Comparison of ENCODE assay signal across 20 cellular contexts in the genomic region with DNA sequence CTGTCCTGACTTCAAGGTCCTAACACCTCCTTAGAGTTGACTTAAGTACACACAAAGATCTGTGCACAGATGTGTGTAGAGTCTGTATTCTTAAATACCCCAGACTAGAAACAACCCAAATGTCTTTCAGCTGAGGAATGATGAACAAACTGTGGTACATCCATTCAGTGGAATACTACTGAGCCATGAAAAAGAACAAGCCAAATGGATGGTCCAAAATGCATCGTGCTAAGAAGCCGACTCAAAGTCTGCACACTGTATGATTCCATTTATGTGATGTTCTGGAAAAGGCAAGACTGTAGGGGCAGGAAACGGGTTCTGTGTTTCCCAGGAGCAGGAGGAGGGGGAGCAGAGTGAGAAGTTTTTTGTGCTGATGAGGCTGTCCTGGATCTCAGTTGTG. TPM values are rescaled to one million over a fixed set of nuclear protein-coding genes. Genes with fewer than 3 reads are reported as not detected.
A peak's percentile ranks its signal among the peaks of the same experiment; 100 is the strongest.
DNase-seq lines count a peak whose midpoint lies in the region; ATAC-seq, FAIRE-seq and TF ChIP-seq lines count a peak whose summit lies in the region.
"Had no signal": no experiment of that assay in that cellular context is flagged by ENCODE, and none has a peak within 500 bp of the region (broad histone marks: within the 10 kb centered on the region; RNA-seq: fewer than 3 reads in every experiment).

No MANE protein-coding gene starts in this region.

- H3K4me3 ChIP-seq in HCT116 (replicated peaks in 1 of 2; ENCODE audit: low read depth in 1 of 2, low read length in 2 of 2) (no peak overlapping the region), K562 (no peak overlapping the region), spleen (no peak overlapping the region), thyroid gland (replicated peaks in 1 of 3) (no peak overlapping the region)
- H3K4me3 ChIP-seq: BLaER1, HAP-1 had no signal

- POLR2A ChIA-PET in HCT116 (lab: Charles Lee) = no interaction called here
- POLR2A ChIA-PET in K562 (lab: Yijun Ruan, JAX) = no interaction called here

- peaks cover 18 to 32% of the 10 kb centered on the region in 2 experiments for H3K4me1 ChIP-seq in HCT116 (ENCODE audit: control insufficient read depth in 1 of 2, insufficient read depth in 2 of 2, low read length in 2 of 2)
- peaks cover 14 to 18% of the 10 kb centered on the region in 2 experiments for H3K4me1 ChIP-seq in K562 (replicated peaks in 1 of 2; ENCODE audit: control insufficient read depth in 2 of 2, insufficient read depth in 2 of 2, low read length in 2 of 2)
- H3K4me1 ChIP-seq in spleen = peaks cover 0 to 18% (median 3%) of the 10 kb centered on the region in 6 donors
- H3K4me1 ChIP-seq in thyroid gland = peaks cover 0 to 9% of the 10 kb centered on the region in 2 donors
- H3K4me1 ChIP-seq: HAP-1 had no signal

- H3K36me3 ChIP-seq in HCT116 (ENCODE audit: control insufficient read depth in 1 of 2, insufficient read depth in 2 of 2, low read length in 2 of 2) = no peaks in the 10 kb centered on the region
- H3K36me3 ChIP-seq in K562 (ENCODE audit: control insufficient read depth, insufficient read depth, low read length) = no peaks in the 10 kb centered on the region
- H3K36me3 ChIP-seq in spleen = no peaks in the 10 kb centered on the region
- no peaks in the 10 kb centered on the region for H3K36me3 ChIP-seq in thyroid gland
- H3K36me3 ChIP-seq: BLaER1, HAP-1 had no signal

- H2AFZ ChIP-seq in HCT116 (ENCODE audit: low read depth, low read length, poor library complexity, severe bottlenecking) = no peak overlapping the region
- no peak overlapping the region for H2AFZ ChIP-seq in K562 (ENCODE audit: low read depth, low read length)

- no peak overlapping the region for H3K4me2 ChIP-seq in HCT116 (ENCODE audit: low read length)
- no peak overlapping the region for H3K4me2 ChIP-seq in K562 (ENCODE audit: insufficient read depth, low read length)
- H3K4me2 ChIP-seq: BLaER1, KMS-11 had no signal

- TF ChIP-seq POLR2A in HCT116 (IDR thresholded peaks at IDR 0.05; ENCODE audit: borderline replicate concordance, extremely low read depth, insufficient read depth, insufficient read length) (no peak), K562 (conservative IDR thresholded peaks at IDR 0.05) (no peak), spleen (IDR thresholded peaks at IDR 0.05) (no peak), thyroid gland (IDR thresholded peaks at IDR 0.05) (no peak)

- H3K27ac ChIP-seq in HCT116 (ENCODE audit: low read depth, low read length) (no peak overlapping the region), K562 (ENCODE audit: extremely low read depth, low read depth, low read length) (no peak overlapping the region), spleen (no peak overlapping the region), thyroid gland (no peak overlapping the region)
- H3K27ac ChIP-seq: BLaER1, HL-60, KMS-11 had no signal

- RAD21 ChIA-PET in HCT116 (lab: Charles Lee; ENCODE audit: low non-redundant PET in 1 of 2, low total read pairs in 2 of 2, uncharacterized antibody in 2 of 2, unreplicated experiment in 2 of 2) = no interaction called here

- intact Hi-C loops in HCT116 (cut with micrococcal nuclease) = no loop called here
- intact Hi-C loops in K562 (cut with micrococcal nuclease) = no loop called here
- intact Hi-C loops in spleen (cut with DNase I; ENCODE audit: low total_unique reads) = no loop called here
- intact Hi-C loops in thyroid gland (cut with DNase I) = no loop called here

- H3K27me3 ChIP-seq in HCT116 (ENCODE audit: insufficient read depth, low read length) (no peaks in the 10 kb centered on the region), K562 (ENCODE audit: control insufficient read depth in 2 of 2, insufficient read depth in 2 of 2, low read length in 2 of 2) (no peaks in the 10 kb centered on the region), spleen (replicated peaks in 1 of 7) (peaks cover 0 to 4% (median 0%) of the 10 kb centered on the region in 7 donors), thyroid gland (no peaks in the 10 kb centered on the region)
- H3K27me3 ChIP-seq: BLaER1 had no signal

- H3K9me1 ChIP-seq in K562 (ENCODE audit: control insufficient read depth, insufficient read depth, low read length) = no peaks in the 10 kb centered on the region

- H4K20me1 ChIP-seq in HCT116 (ENCODE audit: insufficient read depth) = no peaks in the 10 kb centered on the region
- no peaks in the 10 kb centered on the region for H4K20me1 ChIP-seq in K562 (replicated peaks; ENCODE audit: control insufficient read depth, insufficient read depth, low read length)
- H4K20me1 ChIP-seq: BLaER1 had no signal

- H3K9me3 ChIP-seq in HCT116 (ENCODE audit: control insufficient read depth in 1 of 2, insufficient read depth in 1 of 2, low read depth in 1 of 2, low read length in 2 of 2) (peaks cover 0 to 7% of the 10 kb centered on the region in 2 experiments; a peak in 1 of 4 replicates), K562 (replicated peaks; ENCODE audit: control insufficient read depth, insufficient read depth, low read depth, low read length) (peaks cover 12% of the 10 kb centered on the region), spleen (peaks cover 0 to 15% (median 12%) of the 10 kb centered on the region in 8 donors), thyroid gland (no peaks in the 10 kb centered on the region)

- no peak for TF ChIP-seq RAD21 in HCT116 (IDR thresholded peaks at IDR 0.05; ENCODE audit: low read depth)
- TF ChIP-seq RAD21 in K562 (CRISPR knock-in tag; conservative IDR thresholded peaks at IDR 0.05 in 1 of 2, IDR thresholded peaks at IDR 0.05 in 1 of 2) = no peak

- FAIRE-seq in HTR-8/SVneo (lab: Jason Lieb, UNC) (peak; percentile 54), K562 (lab: Jason Lieb, UNC) (no peak)
- FAIRE-seq: GM19239 had no signal

- no peak for TF ChIP-seq EP300 in K562 (IDR thresholded peaks at IDR 0.05; ENCODE audit: low read length)

- no peak for TF ChIP-seq CTCF in HCT116 (IDR thresholded peaks at IDR 0.05 in 2 of 3, conservative IDR thresholded peaks at IDR 0.05 in 1 of 3; ENCODE audit: borderline replicate concordance in 1 of 3, insufficient read depth in 1 of 3, low read depth in 2 of 3, low read length in 2 of 3)
- no peak for TF ChIP-seq CTCF in K562 (IDR thresholded peaks at IDR 0.05 in 2 of 3, conservative IDR thresholded peaks at IDR 0.05 in 1 of 3; ENCODE audit: insufficient read depth in 2 of 3, low read depth in 1 of 3, low read length in 3 of 3)
- no peak for TF ChIP-seq CTCF in spleen (IDR thresholded peaks at IDR 0.05 in 8 of 11, conservative IDR thresholded peaks at IDR 0.05 in 3 of 11)
- no peak for TF ChIP-seq CTCF in thyroid gland (IDR thresholded peaks at IDR 0.05)

- ATAC-seq in HCT116 (no peak), K562 (no peak)

- CTCF ChIA-PET in HCT116 (lab: Charles Lee) = no interaction called here
- CTCF ChIA-PET in K562 (lab: Yijun Ruan, JAX; ENCODE audit: low intra/inter-chr PET ratio) = no interaction called here

- DNase-seq in HCT116 (ENCODE audit: low read depth, low spot score) (no peak), HTR-8/SVneo (ENCODE audit: insufficient read length, low spot score) (no peak), K562 (ENCODE audit: extremely low read depth in 1 of 4, low spot score in 3 of 4) (no peak), spleen (peak; percentile 2), thyroid gland (no peak), activated T-cell treated with anti-CD3 and anti-CD28 coated beads for 4 hours (no peak)
- DNase-seq in stimulated activated CD4-positive, alpha-beta T cell treated with anti-CD3 and anti-CD28 coated beads, Interleukin-4, amount 100 ng/mL, for 1 hour = no peak
- DNase-seq: Calu3; CD4-positive, alpha-beta memory T cell; DMS79 treated with DMSO at 0.1 percent for 48 hours; GF-D8; HFFc6 had no signal

- in situ Hi-C loops in K562 (cut with MboI) = no loop called here

- no peaks in the 10 kb centered on the region for H3K9me2 ChIP-seq in HCT116 (ENCODE audit: insufficient read depth)

- 9% methylated on average over 3 of the region's 3 CpGs for WGBS in K562 (ENCODE audit: insufficient coverage, low coverage, missing lambda C conversion rate)
- 73 to 99% (median 97%) methylated on average over 3 of the region's 3 CpGs for WGBS in spleen, 5 donors
- 96 to 99% methylated on average over 3 of the region's 3 CpGs for WGBS in thyroid gland, 2 donors

- H3K79me2 ChIP-seq in HCT116 (ENCODE audit: insufficient read depth, low read length) = no peaks in the 10 kb centered on the region
- no peaks in the 10 kb centered on the region for H3K79me2 ChIP-seq in K562 (ENCODE audit: control insufficient read depth, insufficient read depth, low read length)

- BruUV-seq in HCT116 (replicated peaks; lab: Mats Ljungman, UMichigan) (no TSS peak), K562 (replicated peaks; lab: Mats Ljungman, UMichigan) (no TSS peak)

- H3K9ac ChIP-seq in HCT116 (ENCODE audit: low read length) (no peak overlapping the region), K562 (ENCODE audit: insufficient read depth in 1 of 2, low read depth in 2 of 2, low read length in 2 of 2) (no peak overlapping the region)
- H3K9ac ChIP-seq: BLaER1, KMS-11 had no signal

TF ChIP-seq in HCT116, 20 proteins besides CTCF, POLR2A, EP300 and RAD21 (continues in another document):
- TF ChIP-seq EGR1 (IDR thresholded peaks at IDR 0.05; ENCODE audit: low read depth) = no peak
- TF ChIP-seq CBX3 (IDR thresholded peaks at IDR 0.05; ENCODE audit: low read depth) = peak; percentile 78; the same call in 1 of the 2 replicates

TF ChIP-seq in K562, 482 proteins besides CTCF, POLR2A, EP300 and RAD21 (continues in another document):
- no peak for TF ChIP-seq BRD9 (IDR thresholded peaks at IDR 0.05; ENCODE audit: low read depth, partially characterized antibody)
- peak; percentile 97 for TF ChIP-seq RBM25 (IDR thresholded peaks at IDR 0.05; ENCODE audit: low read depth, low read length, severe bottlenecking)
- TF ChIP-seq ZNF57 (CRISPR knock-in tag; IDR thresholded peaks at IDR 0.05) = no peak

RNA-seq across cellular contexts. Expression of a gene that starts 56.7 kb away (rescaled TPM):
- not detected for total RNA-seq in HCT116 (2021; ENCODE audit: unreplicated experiment)
- not detected in 2 replicates for polyA plus RNA-seq in HCT116 (2012)
- total RNA-seq in K562 (2011; cell fraction: chromatin; rRNA removed; ENCODE audit: low replicate concordance) = not detected in 2 replicates
- not detected in 2 replicates for total RNA-seq in K562 (2011; cell fraction: nucleolus; rRNA removed)
- total RNA-seq in K562 (2011; cell fraction: nucleoplasm; rRNA removed) = not detected in 2 replicates
- total RNA-seq in K562 (2014; rRNA removed) = not detected in 2 replicates
- not detected in 2 replicates for total RNA-seq in K562 (2014; rRNA removed; fragmentation: Illumina TruSeq; extraction: Trizol)
- total RNA-seq in K562 (2015; rRNA removed; fragmentation: Illumina TruSeq; extraction: Trizol) = not detected in 2 replicates
- not detected in 2 replicates for total RNA-seq in K562 (2021)
- not detected in 2 replicates for polyA plus RNA-seq in K562 (2011; rRNA removed)
- polyA plus RNA-seq in K562 (2011; cell fraction: cytosol; rRNA removed) = not detected in 2 replicates
- not detected in 2 replicates for polyA plus RNA-seq in K562 (2011; cell fraction: nucleus; rRNA removed)
- not detected in 2 replicates for polyA plus RNA-seq in K562 (2012)
- not detected in 2 replicates for polyA plus RNA-seq in K562 (2014; fragmentation: Illumina TruSeq; extraction: Trizol)
- polyA plus RNA-seq in K562 (2014; fragmentation: Nextera tagmentation; extraction: Ambion mirVana) = not detected
- not detected in 2 replicates for polyA plus RNA-seq in K562 (2014; rRNA removed)
- not detected in 2 replicates for polyA minus RNA-seq in K562 (2011; rRNA and poly(A)+ RNA removed)
- not detected in 2 replicates for polyA minus RNA-seq in K562 (2011; cell fraction: cytosol; rRNA and poly(A)+ RNA removed)
- polyA minus RNA-seq in K562 (2011; cell fraction: nucleus; rRNA and poly(A)+ RNA removed) = not detected in 2 replicates
- total RNA-seq in spleen = not detected
- polyA plus RNA-seq in spleen = not detected
- total RNA-seq in thyroid gland = not detected
- total RNA-seq: Calu3; CD4-positive, alpha-beta memory T cell; H4; HFFc6; HT1080 had no signal
- polyA plus RNA-seq: CD14-positive monocyte; CD4-positive, alpha-beta memory T cell had no signal
